12 cellular contexts compared by ENCODE assay signal in genomic region chr18:45841060-45841764, GRCh38. TPM values are rescaled to one million over a fixed set of nuclear protein-coding genes. Genes with fewer than 3 reads are reported as not detected.
DNase-seq lines count a peak whose midpoint lies in the region; ATAC-seq, FAIRE-seq and TF ChIP-seq lines count a peak whose summit lies in the region.
"Had no signal": no experiment of that assay in that cellular context is flagged by ENCODE, and none has a peak within 500 bp of the region (broad histone marks: within the 10 kb centered on the region; RNA-seq: fewer than 3 reads in every experiment).

No MANE protein-coding gene starts in this region.

- no TSS peak for BruUV-seq in K562 (replicated peaks; lab: Mats Ljungman, UMichigan)

- no peak overlapping the region for H4K8ac ChIP-seq in H9 (replicated peaks; ENCODE audit: insufficient read length, low read depth, low read length)

- WGBS in H9 (ENCODE audit: extremely low coverage, insufficient read length, low lambda C conversion rate) = no CpG with 5 or more reads among the region's 17 CpGs
- WGBS in K562 (ENCODE audit: insufficient coverage, low coverage, missing lambda C conversion rate) = 22% methylated on average over 14 of the region's 17 CpGs

- H2AK5ac ChIP-seq in H9 (ENCODE audit: insufficient read length, low read length) = no peak overlapping the region

- intact Hi-C loops in K562 (cut with micrococcal nuclease) (no loop called here), mucosa of descending colon (cut with DNase I, micrococcal nuclease) (no loop called here)

- H3K27ac Mint-ChIP-seq in H9 (peak overlapping the region; percentile 28 to 74 (median 49); a peak in 4 of 7 replicates), neural progenitor cell (peak overlapping the region; percentile 50)

- no peak overlapping the region for H2BK15ac ChIP-seq in H9 (ENCODE audit: low read depth, low read length)

- H3K79me1 ChIP-seq in H9 (ENCODE audit: insufficient read depth, low read depth, low read length, poor library complexity, severe bottlenecking) = no peaks in the 10 kb centered on the region

- ATAC-seq in K562 = no peak
- no peak for ATAC-seq in GM18868 (IDR thresholded peaks at IDR 0.05; ENCODE audit: unreplicated experiment)
- no peak for ATAC-seq in mucosa of descending colon
- ATAC-seq: A549 had no signal

- CTCF ChIA-PET in K562 (lab: Yijun Ruan, JAX; ENCODE audit: low intra/inter-chr PET ratio) = no interaction called here

- no peak overlapping the region for H3K9ac ChIP-seq in BLaER1 treated with 17β-estradiol and CSF1 and Interleukin-3, amounts not matched to agents 10 nM and 100 nM
- H3K9ac ChIP-seq in H9 (ENCODE audit: extremely low read depth, insufficient read length, low read length) = no peak overlapping the region
- no peak overlapping the region for H3K9ac ChIP-seq in K562 (ENCODE audit: insufficient read depth in 1 of 2, low read depth in 2 of 2, low read length in 2 of 2)
- H3K9ac ChIP-seq in neural progenitor cell = no peak overlapping the region

- DNase-seq in H9 = no peak
- no peak for DNase-seq in K562 (ENCODE audit: extremely low read depth in 1 of 4, low spot score in 3 of 4)
- DNase-seq in neural progenitor cell (ENCODE audit: low spot score) = no peak
- DNase-seq in NCI-H187 treated with DMSO at 0.1 percent for 48 hours (lab: John Stamatoyannopoulos, UW) = no peak
- no peak for DNase-seq in mucosa of descending colon
- DNase-seq in DMS153 treated with DMSO at 0.1 percent for 48 hours (lab: John Stamatoyannopoulos, UW; ENCODE audit: unreplicated experiment) = no peak
- DNase-seq: BE2C had no signal

- no peak overlapping the region for H3K18ac ChIP-seq in H9 (ENCODE audit: insufficient read length, low read depth, low read length)

- TF ChIP-seq EP300 in K562 (IDR thresholded peaks at IDR 0.05; ENCODE audit: low read length) = no peak

- no peak overlapping the region for H3K4me3 ChIP-seq in BLaER1 treated with 17β-estradiol and CSF1 and Interleukin-3, amounts not matched to agents 10 nM and 100 nM
- H3K4me3 ChIP-seq in K562 (no peak overlapping the region), neural progenitor cell (no peak overlapping the region), mucosa of descending colon (no peak overlapping the region)
- H3K4me3 ChIP-seq: A549 had no signal

- no peak overlapping the region for H2BK120ac ChIP-seq in H9 (ENCODE audit: low read depth, low read length, poor library complexity, severe bottlenecking)

- peaks cover 0 to 24% (median 10%) of the 10 kb centered on the region in 11 experiments; a peak in 14 of 22 replicates for H3K27me3 ChIP-seq in BLaER1 treated with 17β-estradiol and CSF1 and Interleukin-3, amounts not matched to agents 10 nM and 100 nM
- H3K27me3 ChIP-seq in H9 (ENCODE audit: insufficient read depth, low read length) = peaks cover 4% of the 10 kb centered on the region; the same call in 1 of the 2 replicates
- H3K27me3 ChIP-seq in K562 (ENCODE audit: control insufficient read depth in 2 of 2, insufficient read depth in 2 of 2, low read length in 2 of 2) = peaks cover 0 to 5% of the 10 kb centered on the region in 2 experiments; a peak in 1 of 5 replicates
- H3K27me3 ChIP-seq in neural progenitor cell = peaks cover 36% of the 10 kb centered on the region

- no peak overlapping the region for H3K56ac ChIP-seq in H9 (ENCODE audit: insufficient read length, low read depth, low read length)

- no peaks in the 10 kb centered on the region for H3K79me2 ChIP-seq in H9 (ENCODE audit: insufficient read depth, low read length)
- no peaks in the 10 kb centered on the region for H3K79me2 ChIP-seq in K562 (ENCODE audit: control insufficient read depth, insufficient read depth, low read length)
- H3K79me2 ChIP-seq in neural progenitor cell (ENCODE audit: low read depth) = no peaks in the 10 kb centered on the region

- no peak overlapping the region for H2BK12ac ChIP-seq in H9 (ENCODE audit: insufficient read length, low read depth, low read length)

- H3T11ph ChIP-seq in H9 (ENCODE audit: low read length) = no peak overlapping the region

- H3K23ac ChIP-seq in H9 (ENCODE audit: insufficient read length, low read depth, low read length) = no peak overlapping the region

- H3K9me3 Mint-ChIP-seq in H9 = no peaks in the 10 kb centered on the region
- no peaks in the 10 kb centered on the region for H3K9me3 Mint-ChIP-seq in neural progenitor cell
- H3K9me3 Mint-ChIP-seq: IgD-negative memory B cell had no signal

- H3K27me3 Mint-ChIP-seq in H9 (ENCODE audit: low read depth) = peaks cover 27% of the 10 kb centered on the region
- H3K27me3 Mint-ChIP-seq in neural progenitor cell (ENCODE audit: insufficient read depth, low read depth) = peaks cover 20% of the 10 kb centered on the region

- peak overlapping the region in 8 of 11 experiments; percentile 26 to 66 (median 48); a peak in 15 of 22 replicates for H3K4me2 ChIP-seq in BLaER1 treated with 17β-estradiol and CSF1 and Interleukin-3, amounts not matched to agents 10 nM and 100 nM
- H3K4me2 ChIP-seq in H9 (ENCODE audit: insufficient read depth, insufficient read length, low read length) (no peak overlapping the region), K562 (ENCODE audit: insufficient read depth, low read length) (no peak overlapping the region), neural progenitor cell (no peak overlapping the region)
- H3K4me2 ChIP-seq: A549 had no signal

- no peak overlapping the region for H3K4ac ChIP-seq in H9 (ENCODE audit: low read depth, low read length)

- H2BK5ac ChIP-seq in H9 (ENCODE audit: insufficient read length, low read length) = no peak overlapping the region

- H3K4me1 ChIP-seq in BLaER1 treated with 17β-estradiol and CSF1 and Interleukin-3, amounts not matched to agents 10 nM and 100 nM = peaks cover 7 to 20% (median 15%) of the 10 kb centered on the region in 10 experiments; a peak in 14 of 20 replicates
- H3K4me1 ChIP-seq in H9 (ENCODE audit: insufficient read depth, low read length) = 0 out of 2 replicates have a peak, but pooled peaks cover 3% of the 10 kb centered on the region
- peaks cover 0 to 7% of the 10 kb centered on the region in 2 experiments; a peak in 2 of 5 replicates for H3K4me1 ChIP-seq in K562 (replicated peaks in 1 of 2; ENCODE audit: control insufficient read depth in 2 of 2, insufficient read depth in 2 of 2, low read length in 2 of 2)
- H3K4me1 ChIP-seq in neural progenitor cell = peaks cover 11% of the 10 kb centered on the region
- H3K4me1 ChIP-seq in mucosa of descending colon (ENCODE audit: low read depth) = peaks cover 10% of the 10 kb centered on the region
- H3K4me1 ChIP-seq: BE2C had no signal

- peaks cover 0 to 6% (median 0%) of the 10 kb centered on the region in 11 experiments; a peak in 2 of 22 replicates for H4K20me1 ChIP-seq in BLaER1 treated with 17β-estradiol and CSF1 and Interleukin-3, amounts not matched to agents 10 nM and 100 nM
- no peaks in the 10 kb centered on the region for H4K20me1 ChIP-seq in H9 (ENCODE audit: control insufficient read depth, insufficient read depth, insufficient read length)
- H4K20me1 ChIP-seq in K562 (replicated peaks; ENCODE audit: control insufficient read depth, insufficient read depth, low read length) = no peaks in the 10 kb centered on the region
- H4K20me1 ChIP-seq in neural progenitor cell (ENCODE audit: low read depth) = peaks cover 14% of the 10 kb centered on the region

- TF ChIP-seq CTCF in H9 (conservative IDR thresholded peaks at IDR 0.05) (no peak), K562 (IDR thresholded peaks at IDR 0.05 in 2 of 3, conservative IDR thresholded peaks at IDR 0.05 in 1 of 3; ENCODE audit: insufficient read depth in 2 of 3, low read depth in 1 of 3, low read length in 3 of 3) (no peak), neural progenitor cell (IDR thresholded peaks at IDR 0.05) (no peak), mucosa of descending colon (IDR thresholded peaks at IDR 0.05) (no peak)

- H3K4me3 Mint-ChIP-seq in H9 = no peak overlapping the region
- H3K4me3 Mint-ChIP-seq in neural progenitor cell = no peak overlapping the region

- no peaks in the 10 kb centered on the region; a peak in 1 of 22 replicates for H3K36me3 ChIP-seq in BLaER1 treated with 17β-estradiol and CSF1 and Interleukin-3, amounts not matched to agents 10 nM and 100 nM
- no peaks in the 10 kb centered on the region for H3K36me3 ChIP-seq in K562 (ENCODE audit: control insufficient read depth, insufficient read depth, low read length)
- H3K36me3 ChIP-seq in neural progenitor cell = no peaks in the 10 kb centered on the region
- H3K36me3 ChIP-seq in mucosa of descending colon (ENCODE audit: low read depth) = no peaks in the 10 kb centered on the region
- H3K36me3 ChIP-seq: BE2C had no signal

- H3K23me2 ChIP-seq in H9 (ENCODE audit: insufficient read length, low read depth, low read length, poor library complexity, severe bottlenecking) = no peaks in the 10 kb centered on the region

- H2AFZ ChIP-seq in H9 (ENCODE audit: low read length) = no peak overlapping the region
- no peak overlapping the region for H2AFZ ChIP-seq in K562 (ENCODE audit: low read depth, low read length)
- H2AFZ ChIP-seq in neural progenitor cell (replicated peaks) = no peak overlapping the region

- peaks cover 9% of the 10 kb centered on the region for H3F3A ChIP-seq in neural progenitor cell (ENCODE audit: low read depth)

- H3K4me1 Mint-ChIP-seq in H9 = peaks cover 28 to 33% of the 10 kb centered on the region in 2 experiments
- H3K4me1 Mint-ChIP-seq in neural progenitor cell = peaks cover 11% of the 10 kb centered on the region

- TF ChIP-seq POLR2A in K562 (conservative IDR thresholded peaks at IDR 0.05) = no peak

- H2BK20ac ChIP-seq in H9 (ENCODE audit: low read depth, low read length, poor library complexity, severe bottlenecking) = no peak overlapping the region

- TF ChIP-seq RAD21 in K562 (CRISPR knock-in tag; conservative IDR thresholded peaks at IDR 0.05 in 1 of 2, IDR thresholded peaks at IDR 0.05 in 1 of 2) = no peak

- POLR2A ChIA-PET in K562 (lab: Yijun Ruan, JAX) = no interaction called here

- H3K9me1 ChIP-seq in K562 (ENCODE audit: control insufficient read depth, insufficient read depth, low read length) = no peaks in the 10 kb centered on the region

- H3K14ac ChIP-seq in H9 (ENCODE audit: insufficient read depth, low read length) = no peak overlapping the region

- H3K36me3 Mint-ChIP-seq in H9 (ENCODE audit: insufficient read depth in 1 of 3, low read depth in 3 of 3) (no peaks in the 10 kb centered on the region), neural progenitor cell (no peaks in the 10 kb centered on the region)

- FAIRE-seq in K562 (lab: Jason Lieb, UNC) = no peak
- FAIRE-seq: A549, H54 had no signal

- H3K27ac ChIP-seq in BLaER1 treated with 17β-estradiol and CSF1 and Interleukin-3, amounts not matched to agents 10 nM and 100 nM = no peak overlapping the region
- H3K27ac ChIP-seq in H9 (ENCODE audit: insufficient read length, low read depth, low read length) (no peak overlapping the region), K562 (ENCODE audit: extremely low read depth, low read depth, low read length) (no peak overlapping the region), neural progenitor cell (no peak overlapping the region)
- H3K27ac ChIP-seq: A549 had no signal

- H4K5ac ChIP-seq in H9 (ENCODE audit: insufficient read length, low read depth, low read length) = no peak overlapping the region

- in situ Hi-C loops in K562 (cut with MboI) = no loop called here

- H4K91ac ChIP-seq in H9 (ENCODE audit: insufficient read length, low read depth, low read length) = no peak overlapping the region

- H3K9me3 ChIP-seq in BLaER1 treated with 17β-estradiol and CSF1 and Interleukin-3, amounts not matched to agents 10 nM and 100 nM (replicated peaks in 1 of 11) = peaks cover 11 to 24% (median 21%) of the 10 kb centered on the region in 11 experiments; a peak in 21 of 22 replicates
- no peaks in the 10 kb centered on the region for H3K9me3 ChIP-seq in H9 (ENCODE audit: control insufficient read depth, low read depth, low read length)
- H3K9me3 ChIP-seq in K562 (replicated peaks; ENCODE audit: control insufficient read depth, insufficient read depth, low read depth, low read length) = no peaks in the 10 kb centered on the region
- H3K9me3 ChIP-seq in neural progenitor cell (ENCODE audit: low read depth) = no peaks in the 10 kb centered on the region
- no peaks in the 10 kb centered on the region for H3K9me3 ChIP-seq in mucosa of descending colon
- H3K9me3 ChIP-seq: A549, BE2C had no signal

RNA-seq across cellular contexts. Expression of gene SIGLEC15, which starts 15.7 kb away (rescaled TPM):
- total RNA-seq in H9 (2021) (0.13 TPM in 2 replicates), K562 (2014; rRNA removed) (not detected in 2 replicates), K562 (2014; rRNA removed; fragmentation: Illumina TruSeq; extraction: Trizol) (not detected in 2 replicates), K562 (2015; rRNA removed; fragmentation: Illumina TruSeq; extraction: Trizol) (not detected in 2 replicates), K562 (2021) (not detected in 2 replicates), neural progenitor cell (ENCODE audit: low replicate concordance) (not detected in 2 replicates), mucosa of descending colon (under 1 TPM in 2 of 3 donors, not detected in 1; 0.16 to 0.17 TPM)
- total RNA-seq in K562 (2011; cell fraction: chromatin; rRNA removed; ENCODE audit: low replicate concordance) = not detected in 2 replicates
- not detected in 2 replicates for total RNA-seq in K562 (2011; cell fraction: nucleolus; rRNA removed)
- total RNA-seq in K562 (2011; cell fraction: nucleoplasm; rRNA removed) = not detected in 2 replicates
- polyA plus RNA-seq in K562 (2011; rRNA removed) (not detected in 2 replicates), K562 (2014; fragmentation: Illumina TruSeq; extraction: Trizol) (not detected in 2 replicates), K562 (2014; fragmentation: Nextera tagmentation; extraction: Ambion mirVana) (not detected), K562 (2014; rRNA removed) (not detected in 2 replicates)
- polyA plus RNA-seq in K562 (2011; cell fraction: cytosol; rRNA removed) = not detected in 2 replicates
- not detected in 2 replicates for polyA plus RNA-seq in K562 (2011; cell fraction: nucleus; rRNA removed)
- not detected in 2 replicates for polyA plus RNA-seq in K562 (2012)
- polyA minus RNA-seq in K562 (2011; rRNA and poly(A)+ RNA removed) = not detected in 2 replicates
- polyA minus RNA-seq in K562 (2011; cell fraction: cytosol; rRNA and poly(A)+ RNA removed) = not detected in 2 replicates
- not detected in 2 replicates for polyA minus RNA-seq in K562 (2011; cell fraction: nucleus; rRNA and poly(A)+ RNA removed)
- polyA plus RNA-seq: A549, IgD-negative memory B cell had no signal

Comparison
In these comparisons a context has a peak if more than half of its experiments do, and no peak if none do; other contexts are left out.
1. H3K4me2 ChIP-seq: peak in BLaER1 treated with 17β-estradiol and CSF1 and Interleukin-3, amounts not matched to agents 10 nM and 100 nM (8 of 11); none in H9 (single experiment), K562 (single experiment) and neural progenitor cell (single experiment).